Comparison of ENCODE assay signal across 8 cellular contexts in genomic region chr19:18251587-18252369, GRCh38. TPM values are rescaled to one million over a fixed set of nuclear protein-coding genes. Genes with fewer than 3 reads are reported as not detected.
DNase-seq lines count a peak whose midpoint lies in the region; ATAC-seq and TF ChIP-seq lines count a peak whose summit lies in the region.

No MANE protein-coding gene starts in this region.

- CTCF ChIA-PET in RWPE1 (lab: Yijun Ruan, JAX) = interaction anchor here (0.5 to 2.8 kb wide), 33 partner anchors 9 to 200 kb away, joined by 3 to 21 read pairs (median 5); partner anchors contain the start of gene RAB3A

- H3K9me3 ChIP-seq in gastroesophageal sphincter = peaks cover 0 to 6% (median 0%) of the 10 kb centered on the region in 3 donors
- H3K9me3 ChIP-seq in ovary = no peaks in the 10 kb centered on the region
- H3K9me3 ChIP-seq in transverse colon = no peaks in the 10 kb centered on the region

- H3K4me1 ChIP-seq in gastroesophageal sphincter (no peaks in the 10 kb centered on the region), ovary (ENCODE audit: insufficient read depth) (no peaks in the 10 kb centered on the region), transverse colon (peaks cover 0 to 29% (median 10%) of the 10 kb centered on the region in 4 donors)

- TF ChIP-seq POLR2A in gastroesophageal sphincter (IDR thresholded peaks at IDR 0.05) = no peak
- TF ChIP-seq POLR2A in ovary (IDR thresholded peaks at IDR 0.05) = peak; percentile 24
- TF ChIP-seq POLR2A in transverse colon (IDR thresholded peaks at IDR 0.05) = no peak

- H3K27ac ChIP-seq in RWPE1 (no peak overlapping the region), gastroesophageal sphincter (no peak overlapping the region), ovary (no peak overlapping the region), transverse colon (no peak overlapping the region)

- peak; percentile 71 for ATAC-seq in gastroesophageal sphincter
- ATAC-seq in HG02852 (IDR thresholded peaks at IDR 0.05; ENCODE audit: unreplicated experiment) = no peak

- intact Hi-C loops in ovary (cut with DNase I) (loop anchor here in 3 of 4 donors (2.0 to 10.0 kb wide), 6 partner anchors 57 to 247 kb away; partner anchors contain the start of genes ARRDC2 (in 2 of the 3) and MPV17L2 (in 2 of the 3)), transverse colon (cut with DNase I; ENCODE audit: low total_unique reads) (loop anchor here (2.0 to 5.0 kb wide), 2 partner anchors 39 to 139 kb away; no protein-coding TSS in a partner anchor)

- H3K36me3 ChIP-seq in gastroesophageal sphincter (peaks cover 0 to 3% of the 10 kb centered on the region in 2 donors), ovary (no peaks in the 10 kb centered on the region), transverse colon (no peaks in the 10 kb centered on the region)

- peaks cover 33% of the 10 kb centered on the region for H3K27me3 ChIP-seq in gastroesophageal sphincter
- no peaks in the 10 kb centered on the region for H3K27me3 ChIP-seq in ovary
- peaks cover 8% of the 10 kb centered on the region for H3K27me3 ChIP-seq in transverse colon

- in situ Hi-C loops in transverse colon (cut with MboI; ENCODE audit: low pct_ligation_motif_present in 1 of 4, low pct_unique_long_range_greater_than_20kb in 1 of 4, low sequenced_read_pairs in 3 of 4) = loop anchor here in 1 of 4 donors (25.0 kb wide), 1 partner anchor 161 kb away; the partner anchor contains the start of gene SSBP4

- peak; percentile 94 for TF ChIP-seq CTCF in RWPE1 (conservative IDR thresholded peaks at IDR 0.05; ENCODE audit: low read depth)
- peak in 3 of 4 experiments; percentile 94 to 99 (median 99) for TF ChIP-seq CTCF in gastroesophageal sphincter (IDR thresholded peaks at IDR 0.05)
- peak; percentile 92 to 97 (median 95) for TF ChIP-seq CTCF in ovary (IDR thresholded peaks at IDR 0.05)
- peak; percentile 94 to 99 (median 97) for TF ChIP-seq CTCF in transverse colon (IDR thresholded peaks at IDR 0.05)

- no peak for TF ChIP-seq EP300 in gastroesophageal sphincter (IDR thresholded peaks at IDR 0.05)
- TF ChIP-seq EP300 in ovary (IDR thresholded peaks at IDR 0.05) = no peak
- TF ChIP-seq EP300 in transverse colon (IDR thresholded peaks at IDR 0.05; ENCODE audit: low read depth) = no peak

- DNase-seq in DMS153 treated with DMSO at 0.1 percent for 48 hours (lab: John Stamatoyannopoulos, UW; ENCODE audit: unreplicated experiment) (peak; percentile 26), Kasumi-1 (lab: John Stamatoyannopoulos, UW) (peak; percentile 72 to 81), RWPE1 (ENCODE audit: low spot score) (peak; percentile 84), ovary (peak; percentile 59 to 84 (median 83)), transverse colon (peak; percentile 86)
- peak; percentile 71 for DNase-seq in activated T-helper 9 cell treated with anti-CD3 and anti-CD28 coated beads, Interleukin-2, amount 50 U/mL, for 16 hours (ENCODE audit: low read depth)

- H3K4me3 ChIP-seq in gastroesophageal sphincter (no peak overlapping the region), ovary (no peak overlapping the region), transverse colon (no peak overlapping the region)

- 0 to 19% methylated on average over 1 to 6 of the region's 23 CpGs for WGBS in gastroesophageal sphincter (ENCODE audit: low coverage in 1 of 2), 2 donors
- 13 to 16% (median 15%) methylated on average over 23 of the region's 23 CpGs for WGBS in ovary, 3 donors
- 28 to 55% methylated on average over 3 to 18 of the region's 23 CpGs for WGBS in transverse colon (ENCODE audit: low coverage in 1 of 2), 2 donors

- POLR2A ChIA-PET in RWPE1 (lab: Yijun Ruan, JAX; ENCODE audit: low non-redundant PET) = interaction anchor here (0.9 kb wide), 1 partner anchor 71 kb away, joined by 4 read pairs; the partner anchor contains the start of gene LSM4

RNA-seq across cellular contexts. Expression of gene IQCN, which starts 22.5 kb away (rescaled TPM):
- 1 to 10 TPM in 2 of 4 donors, under 1 TPM in 2; 0.27 to 4.4 (median 1.3) TPM for total RNA-seq in gastroesophageal sphincter
- total RNA-seq in ovary = 10 to 100 TPM in 5 of 7 donors, 1 to 10 TPM in 2; 6.0 to 18.4 (median 11.7) TPM
- polyA plus RNA-seq in ovary = 1 to 10 TPM; 2.5 to 9.3 TPM
- total RNA-seq in transverse colon = 10 to 100 TPM in 3 of 4 donors, 1 to 10 TPM in 1; 4.8 to 49.7 (median 17.5) TPM

RNA-seq across cellular contexts. Expression of gene PDE4C, which starts 25.5 kb away (rescaled TPM):
- total RNA-seq in gastroesophageal sphincter = 1 to 10 TPM in 1 of 4 donors, under 1 TPM in 3; 0.35 to 2.3 (median 0.53) TPM
- 1 to 10 TPM in 4 of 7 donors, under 1 TPM in 2, not detected in 1; 0.57 to 1.7 (median 1.1) TPM for total RNA-seq in ovary
- polyA plus RNA-seq in ovary = under 1 TPM; 0.50 to 0.67 TPM
- 10 to 100 TPM in 2 of 4 donors, 1 to 10 TPM in 2; 3.0 to 18.3 (median 7.7) TPM for total RNA-seq in transverse colon

RNA-seq across cellular contexts. Expression of gene JUND, which starts 29.6 kb away (rescaled TPM):
- total RNA-seq in gastroesophageal sphincter (100 to 1,000 TPM; 241 to 573 (median 297) TPM), ovary (1,000 to 10,000 TPM in 2 of 7 donors, 100 to 1,000 TPM in 5; 163 to 1,260 (median 581) TPM), transverse colon (1,000 to 10,000 TPM in 3 of 4 donors, 100 to 1,000 TPM in 1; 714 to 2,423 (median 1,288) TPM)
- 100 to 1,000 TPM in 1 of 2 donors, 10 to 100 TPM in 1; 95.2 to 301 TPM for polyA plus RNA-seq in ovary

RNA-seq across cellular contexts. Expression of gene RAB3A, which starts 47.9 kb away (rescaled TPM):
- total RNA-seq in gastroesophageal sphincter (1 to 10 TPM in 3 of 4 donors, under 1 TPM in 1; 0.92 to 3.8 (median 1.6) TPM), ovary (10 to 100 TPM in 2 of 7 donors, 1 to 10 TPM in 5; 1.9 to 32.9 (median 9.0) TPM), transverse colon (1 to 10 TPM in 3 of 4 donors, not detected in 1; 2.2 to 8.6 (median 3.8) TPM)
- polyA plus RNA-seq in ovary = 1 to 10 TPM; 5.5 to 7.9 TPM

RNA-seq across cellular contexts. Expression of gene MPV17L2, which starts 58.8 kb away (rescaled TPM):
- total RNA-seq in gastroesophageal sphincter = 10 to 100 TPM; 13.8 to 30.7 (median 22.4) TPM
- total RNA-seq in ovary = 10 to 100 TPM in 2 of 7 donors, 1 to 10 TPM in 5; 6.9 to 15.2 (median 8.6) TPM
- 10 to 100 TPM in 1 of 2 donors, 1 to 10 TPM in 1; 3.5 to 12.0 TPM for polyA plus RNA-seq in ovary
- total RNA-seq in transverse colon = 10 to 100 TPM in 3 of 4 donors, 1 to 10 TPM in 1; 1.6 to 22.3 (median 12.6) TPM

Comparison
In these comparisons a context has a peak if more than half of its experiments do, and no peak if none do; other contexts are left out.
1. DNase-seq: peak in every context shown above with its lines; median percentile 86 in transverse colon; 84 in RWPE1; 83 in ovary; 76 in Kasumi-1; 71 in activated T-helper 9 cell treated with anti-CD3 and anti-CD28 coated beads, Interleukin-2, amount 50 U/mL, for 16 hours; 26 in DMS153 treated with DMSO at 0.1 percent for 48 hours.